Comparison of ENCODE assay signal across 29 cellular contexts in genomic region chr22:35183917-35184316, GRCh38.
"Had no signal": no experiment of that assay in that cellular context is flagged by ENCODE, and none has a peak within 500 bp of the region (broad histone marks: within the 10 kb centered on the region; RNA-seq: fewer than 3 reads in every experiment).

No MANE protein-coding gene starts in this region.

- H3K9me3 ChIP-seq: colonic mucosa had no signal

- H3K27me3 ChIP-seq: colonic mucosa, dorsolateral prefrontal cortex, esophagus muscularis mucosa, gastroesophageal sphincter, heart left ventricle had no signal

- H3K27ac Mint-ChIP-seq: dendritic cell treated with granulocyte-macrophage colony-stimulating factor and Interleukin-4, amounts not matched to agents 40 ng/mL and 50 ng/mL, for 4 days; effector memory CD8-positive, alpha-beta T cell; endodermal cell had no signal

- FAIRE-seq: colon, endometrium, endothelial cell of umbilical vein, frontal cortex had no signal

- H3K27ac ChIP-seq: colonic mucosa, coronary artery, dorsolateral prefrontal cortex, epithelial cell of prostate, esophagus muscularis mucosa, esophagus squamous epithelium, foreskin keratinocyte, gastrocnemius medialis, gastroesophageal sphincter, heart left ventricle, heart right ventricle had no signal

- H3K9me3 Mint-ChIP-seq: dendritic cell treated with granulocyte-macrophage colony-stimulating factor and Interleukin-4, amounts not matched to agents 40 ng/mL and 50 ng/mL, for 4 days; effector memory CD8-positive, alpha-beta T cell had no signal

- H3K4me3 Mint-ChIP-seq: dendritic cell treated with granulocyte-macrophage colony-stimulating factor and Interleukin-4, amounts not matched to agents 40 ng/mL and 50 ng/mL, for 4 days; effector memory CD8-positive, alpha-beta T cell; endodermal cell had no signal

- H3K27me3 Mint-ChIP-seq: dendritic cell treated with granulocyte-macrophage colony-stimulating factor and Interleukin-4, amounts not matched to agents 40 ng/mL and 50 ng/mL, for 4 days had no signal

- H3K4me1 ChIP-seq: colonic mucosa, esophagus muscularis mucosa, esophagus squamous epithelium, foreskin keratinocyte, gastrocnemius medialis, gastroesophageal sphincter, heart left ventricle, heart right ventricle had no signal

- ATAC-seq: effector memory CD8-positive, alpha-beta T cell; esophagus mucosa; foreskin keratinocyte; gastrocnemius medialis; gastroesophageal sphincter; heart left ventricle; heart right ventricle had no signal

- H3K4me3 ChIP-seq: colonic mucosa, coronary artery, dorsolateral prefrontal cortex, esophagus muscularis mucosa, esophagus squamous epithelium, gastrocnemius medialis, gastroesophageal sphincter, heart left ventricle, heart right ventricle had no signal

- H3K4me1 Mint-ChIP-seq: endodermal cell had no signal

- H3K36me3 ChIP-seq: colonic mucosa, esophagus muscularis mucosa, esophagus squamous epithelium, gastrocnemius medialis, gastroesophageal sphincter, heart left ventricle, heart right ventricle had no signal

- DNase-seq: colonic mucosa; cortex of kidney; dermis blood vessel endothelial cell; dorsolateral prefrontal cortex; effector CD4-positive, alpha-beta T cell; effector CD8-positive, alpha-beta T cell; effector memory CD4-positive, alpha-beta T cell; effector memory CD8-positive, alpha-beta T cell; endodermal cell; erythroblast; esophagus squamous epithelium; foreskin fibroblast; foreskin keratinocyte; foreskin melanocyte; gastrocnemius medialis; glutamatergic neuron; head of caudate nucleus; heart left ventricle; heart right ventricle had no signal
